In the genomic region with DNA sequence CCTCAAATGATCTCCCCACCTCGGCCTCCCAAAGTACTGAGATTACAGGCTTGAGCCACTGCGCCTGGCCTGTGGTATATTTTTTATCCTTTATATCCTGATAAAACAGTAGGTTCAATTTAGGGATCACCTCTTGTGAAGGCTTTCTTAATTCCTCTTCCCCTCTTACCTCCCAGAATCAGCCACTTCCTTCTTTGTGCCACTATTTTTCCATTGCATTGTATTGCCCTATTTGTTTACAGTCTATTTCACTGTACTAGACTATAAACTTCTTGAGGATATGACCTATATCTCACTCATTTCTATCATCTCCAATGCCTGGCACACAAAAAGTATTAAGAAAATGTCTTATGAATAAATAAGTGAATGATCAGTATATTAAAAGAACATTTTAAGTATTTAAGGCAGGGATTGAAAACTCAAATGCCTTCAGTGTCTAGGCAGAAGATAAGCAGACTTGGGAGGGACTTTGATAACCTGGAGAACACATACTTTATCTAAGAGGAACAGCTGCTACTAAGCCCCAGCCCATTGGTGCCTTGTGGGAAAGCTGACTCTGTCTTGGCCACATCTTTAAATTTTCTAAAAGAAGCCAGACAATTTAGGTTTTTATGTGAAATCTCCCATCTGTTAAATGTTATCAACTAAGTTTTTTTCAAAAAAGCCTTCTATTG, we compare ENCODE assay signal across 1 cellular context.
TF ChIP-seq lines count a peak whose summit lies in the region.

No MANE protein-coding gene starts in this region.

TF ChIP-seq in K562, 482 proteins besides CTCF, POLR2A, EP300 and RAD21 (continued from another document and continues in another):
- TF ChIP-seq ZNF407 (IDR thresholded peaks at IDR 0.05; ENCODE audit: low read depth): no peak
- TF ChIP-seq, protein P1, sequence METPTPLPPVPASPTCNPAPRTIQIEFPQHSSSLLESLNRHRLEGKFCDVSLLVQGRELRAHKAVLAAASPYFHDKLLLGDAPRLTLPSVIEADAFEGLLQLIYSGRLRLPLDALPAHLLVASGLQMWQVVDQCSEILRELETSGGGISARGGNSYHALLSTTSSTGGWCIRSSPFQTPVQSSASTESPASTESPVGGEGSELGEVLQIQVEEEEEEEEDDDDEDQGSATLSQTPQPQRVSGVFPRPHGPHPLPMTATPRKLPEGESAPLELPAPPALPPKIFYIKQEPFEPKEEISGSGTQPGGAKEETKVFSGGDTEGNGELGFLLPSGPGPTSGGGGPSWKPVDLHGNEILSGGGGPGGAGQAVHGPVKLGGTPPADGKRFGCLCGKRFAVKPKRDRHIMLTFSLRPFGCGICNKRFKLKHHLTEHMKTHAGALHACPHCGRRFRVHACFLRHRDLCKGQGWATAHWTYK (CRISPR knock-in tag; IDR thresholded peaks at IDR 0.05): no peak
- TF ChIP-seq CHD2 (IDR thresholded peaks at IDR 0.05; ENCODE audit: low read depth, low read length): no peak
- TF ChIP-seq KDM2B (CRISPR knock-in tag; IDR thresholded peaks at IDR 0.05): no peak
- TF ChIP-seq MIER1 (IDR thresholded peaks at IDR 0.05; ENCODE audit: low read depth): no peak
- 0 out of 2 replicates have a peak, but pooled peaks have one; percentile 56 for TF ChIP-seq HDAC2 (IDR thresholded peaks at IDR 0.05)
- no peak for TF ChIP-seq CBFB (CRISPR knock-in tag; IDR thresholded peaks at IDR 0.05)
- no peak for TF ChIP-seq ZNF780A (CRISPR knock-in tag; IDR thresholded peaks at IDR 0.05)
- TF ChIP-seq UBTF (IDR thresholded peaks at IDR 0.05; ENCODE audit: borderline replicate concordance in 1 of 2, low read depth in 2 of 2, low read length in 2 of 2): no peak
- peak; percentile 53; the same call in 1 of the 2 replicates for TF ChIP-seq NBN (IDR thresholded peaks at IDR 0.05; ENCODE audit: low read depth)
- TF ChIP-seq CHAMP1 (IDR thresholded peaks at IDR 0.05): 0 out of 2 replicates have a peak, but pooled peaks have one; percentile 44
- no peak for TF ChIP-seq ZNF224 (CRISPR knock-in tag; IDR thresholded peaks at IDR 0.05)
- no peak for TF ChIP-seq E2F6 (IDR thresholded peaks at IDR 0.05; ENCODE audit: borderline replicate concordance in 1 of 2, extremely low read depth in 1 of 2, insufficient read depth in 1 of 2, insufficient read length in 1 of 2, low read depth in 1 of 2, low read length in 1 of 2, poor library complexity in 1 of 2, severe bottlenecking in 1 of 2)
- TF ChIP-seq, protein P2, sequence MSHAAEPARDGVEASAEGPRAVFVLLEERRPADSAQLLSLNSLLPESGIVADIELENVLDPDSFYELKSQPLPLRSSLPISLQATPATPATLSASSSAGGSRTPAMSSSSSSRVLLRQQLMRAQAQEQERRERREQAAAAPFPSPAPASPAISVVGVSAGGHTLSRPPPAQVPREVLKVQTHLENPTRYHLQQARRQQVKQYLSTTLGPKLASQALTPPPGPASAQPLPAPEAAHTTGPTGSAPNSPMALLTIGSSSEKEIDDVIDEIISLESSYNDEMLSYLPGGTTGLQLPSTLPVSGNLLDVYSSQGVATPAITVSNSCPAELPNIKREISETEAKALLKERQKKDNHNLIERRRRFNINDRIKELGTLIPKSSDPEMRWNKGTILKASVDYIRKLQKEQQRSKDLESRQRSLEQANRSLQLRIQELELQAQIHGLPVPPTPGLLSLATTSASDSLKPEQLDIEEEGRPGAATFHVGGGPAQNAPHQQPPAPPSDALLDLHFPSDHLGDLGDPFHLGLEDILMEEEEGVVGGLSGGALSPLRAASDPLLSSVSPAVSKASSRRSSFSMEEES (CRISPR knock-in tag; IDR thresholded peaks at IDR 0.05): no peak
- no peak for TF ChIP-seq ZNF79 (CRISPR knock-in tag; IDR thresholded peaks at IDR 0.05; ENCODE audit: low read depth)
- TF ChIP-seq MAFF (IDR thresholded peaks at IDR 0.05; ENCODE audit: low read length): no peak
- TF ChIP-seq HNRNPH1 (optimal IDR thresholded peaks at IDR 0.05; ENCODE audit: low read depth, low read length): no peak
- TF ChIP-seq SMAD1 (IDR thresholded peaks at IDR 0.05; ENCODE audit: low read depth, low read length, partially characterized antibody): peak; percentile 71
- TF ChIP-seq RCOR1 (IDR thresholded peaks at IDR 0.05; ENCODE audit: borderline replicate concordance in 1 of 2, low read depth in 2 of 2, low read length in 2 of 2): peak in 1 of 2 experiments; percentile 85; a peak in 2 of 4 replicates
- TF ChIP-seq ILF3 (IDR thresholded peaks at IDR 0.05; ENCODE audit: borderline replicate concordance): peak; percentile 69; the same call in 1 of the 2 replicates
- no peak for TF ChIP-seq ETS2 (tag; IDR thresholded peaks at IDR 0.05; ENCODE audit: borderline replicate concordance, poor library complexity, severe bottlenecking)
- no peak for TF ChIP-seq ZNF232 (CRISPR knock-in tag; IDR thresholded peaks at IDR 0.05)
- peak in 1 of 2 experiments; percentile 35; a peak in 2 of 4 replicates for TF ChIP-seq MNT (conservative IDR thresholded peaks at IDR 0.05)
- no peak for TF ChIP-seq ZNF408 (CRISPR knock-in tag; IDR thresholded peaks at IDR 0.05; ENCODE audit: low read depth)
- TF ChIP-seq, protein P3, sequence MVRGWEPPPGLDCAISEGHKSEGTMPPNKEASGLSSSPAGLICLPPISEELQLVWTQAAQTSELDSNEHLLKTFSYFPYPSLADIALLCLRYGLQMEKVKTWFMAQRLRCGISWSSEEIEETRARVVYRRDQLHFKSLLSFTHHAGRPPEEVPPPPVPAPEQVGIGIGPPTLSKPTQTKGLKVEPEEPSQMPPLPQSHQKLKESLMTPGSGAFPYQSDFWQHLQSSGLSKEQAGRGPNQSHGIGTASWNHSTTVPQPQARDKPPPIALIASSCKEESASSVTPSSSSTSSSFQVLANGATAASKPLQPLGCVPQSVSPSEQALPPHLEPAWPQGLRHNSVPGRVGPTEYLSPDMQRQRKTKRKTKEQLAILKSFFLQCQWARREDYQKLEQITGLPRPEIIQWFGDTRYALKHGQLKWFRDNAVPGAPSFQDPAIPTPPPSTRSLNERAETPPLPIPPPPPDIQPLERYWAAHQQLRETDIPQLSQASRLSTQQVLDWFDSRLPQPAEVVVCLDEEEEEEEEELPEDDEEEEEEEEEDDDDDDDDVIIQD (CRISPR knock-in tag; IDR thresholded peaks at IDR 0.05): no peak
- TF ChIP-seq TBL1XR1 (IDR thresholded peaks at IDR 0.05; ENCODE audit: low read length in 2 of 2): peak in 1 of 2 experiments; percentile 86; a peak in 3 of 4 replicates
- TF ChIP-seq THAP12 (CRISPR knock-in tag; IDR thresholded peaks at IDR 0.05): no peak
